In the genomic region with DNA sequence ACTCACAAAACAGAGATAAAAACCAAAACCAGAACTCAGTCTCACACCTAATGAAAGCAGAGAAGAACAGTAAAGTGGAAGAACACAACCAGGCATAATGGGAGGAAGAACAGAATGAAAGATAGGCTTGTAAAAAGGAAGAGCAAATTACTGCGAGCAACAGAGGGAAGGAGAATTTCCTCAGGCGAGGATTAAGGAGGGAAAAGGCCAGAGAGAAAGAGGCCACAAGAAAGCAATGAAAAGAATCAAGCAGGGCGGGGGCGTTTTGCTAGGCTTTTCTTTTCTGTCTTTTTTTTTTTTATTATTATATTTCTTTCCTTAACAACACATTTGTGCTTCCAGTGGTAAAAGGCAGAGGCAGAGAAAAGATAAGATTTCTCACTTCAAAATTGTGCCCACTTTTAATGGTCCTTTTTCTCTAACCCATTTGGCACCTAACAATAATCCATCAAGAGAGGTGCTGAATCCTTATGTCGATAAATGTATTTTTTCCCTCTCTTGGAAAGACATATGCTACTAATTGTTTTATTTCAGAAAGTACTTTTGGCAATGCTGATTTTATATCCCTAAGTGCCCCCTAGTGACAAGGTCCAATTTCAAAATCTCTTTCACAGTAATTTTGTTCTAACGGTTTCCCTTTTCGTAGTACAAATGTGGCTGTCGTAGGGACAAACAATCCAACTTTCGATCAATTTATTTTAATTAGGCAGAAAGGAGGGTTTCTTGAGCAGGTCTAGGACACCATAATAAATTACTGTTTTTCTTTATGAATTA, we compare ENCODE assay signal across 10 cellular contexts.
DNase-seq lines count a peak whose midpoint lies in the region; ATAC-seq and TF ChIP-seq lines count a peak whose summit lies in the region.
"Had no signal": no experiment of that assay in that cellular context is flagged by ENCODE, and none has a peak within 500 bp of the region (broad histone marks: within the 10 kb centered on the region; RNA-seq: fewer than 3 reads in every experiment).

No MANE protein-coding gene starts in this region.

- peak; percentile 46 for TF ChIP-seq CTCF in epithelial cell of proximal tubule (conservative IDR thresholded peaks at IDR 0.05; ENCODE audit: low read depth, low read length)
- TF ChIP-seq CTCF in retinal pigment epithelial cell (conservative IDR thresholded peaks at IDR 0.05; ENCODE audit: low read depth, low read length): peak; percentile 45

- DNase-seq in NCI-H1417 (lab: John Stamatoyannopoulos, UW): peak in 2 of 3 experiments; percentile 7 to 55
- no peak for DNase-seq in NCI-H1417 treated with DMSO at 0.1 percent for 48 hours (lab: John Stamatoyannopoulos, UW)
- DNase-seq in NCI-H524 treated with DMSO at 0.1 percent for 48 hours (lab: John Stamatoyannopoulos, UW): peak; percentile 31
- no peak for DNase-seq in epithelial cell of proximal tubule (ENCODE audit: low read depth)
- no peak for DNase-seq in retinal pigment epithelial cell (ENCODE audit: low read depth)
- no peak for DNase-seq in HEK293T (ENCODE audit: extremely low spot score)
- no peak for DNase-seq in activated CD4-positive, CD25-positive, alpha-beta regulatory T cell treated with anti-CD3 and anti-CD28 coated beads, Interleukin-2, amount 50 U/mL, for 72 hours
- DNase-seq: activated CD8-positive, alpha-beta memory T cell treated with anti-CD3 and anti-CD28 coated beads, Interleukin-2, amount 50 U/mL, for 48 hours; MG63 had no signal

- H3K4me3 ChIP-seq in epithelial cell of proximal tubule (ENCODE audit: low read depth, low read length) (no peak overlapping the region), retinal pigment epithelial cell (ENCODE audit: low read length) (no peak overlapping the region)
- H3K4me3 ChIP-seq: MG63 had no signal

- no peak for ATAC-seq in GM19467 (IDR thresholded peaks at IDR 0.05; ENCODE audit: unreplicated experiment)

- POLR2A ChIA-PET in HEK293T (lab: Yijun Ruan, JAX): no interaction called here

- CTCF ChIA-PET in HEK293T (lab: Yijun Ruan, JAX): no interaction called here

TF ChIP-seq in HEK293T, 16 proteins besides CTCF, POLR2A, EP300 and RAD21:
- TF ChIP-seq NFRKB (IDR thresholded peaks at IDR 0.05) (no peak), FOXK2 (IDR thresholded peaks at IDR 0.05) (no peak), ZNF384 (IDR thresholded peaks at IDR 0.05) (no peak), ARNT (IDR thresholded peaks at IDR 0.05) (no peak), SP1 (IDR thresholded peaks at IDR 0.05) (no peak), FOXM1 (IDR thresholded peaks at IDR 0.05; ENCODE audit: borderline replicate concordance) (no peak), TARDBP (IDR thresholded peaks at IDR 0.05) (no peak), ELF4 (IDR thresholded peaks at IDR 0.05) (no peak), CTBP1 (IDR thresholded peaks at IDR 0.05; ENCODE audit: borderline replicate concordance) (no peak), LEF1 (IDR thresholded peaks at IDR 0.05; ENCODE audit: borderline replicate concordance) (no peak), PKNOX1 (IDR thresholded peaks at IDR 0.05) (no peak), BHLHE40 (IDR thresholded peaks at IDR 0.05; ENCODE audit: borderline replicate concordance) (no peak)
TF ChIP-seq in HEK293T: peak in this region for 0.

Comparison
In these comparisons a context has a peak if more than half of its experiments do, and no peak if none do; other contexts are left out.
1. DNase-seq: peak in NCI-H1417 (2 of 3) and NCI-H524 treated with DMSO at 0.1 percent for 48 hours (single experiment); none in NCI-H1417 treated with DMSO at 0.1 percent for 48 hours (single experiment), epithelial cell of proximal tubule (single experiment), retinal pigment epithelial cell (single experiment), HEK293T (single experiment) and activated CD4-positive, CD25-positive, alpha-beta regulatory T cell treated with anti-CD3 and anti-CD28 coated beads, Interleukin-2, amount 50 U/mL, for 72 hours (single experiment).